ENCODE assay signal across 1 cellular context in genomic region chr3:185594073-185594472, GRCh38.
A peak's percentile ranks its signal among the peaks of the same experiment; 100 is the strongest.
TF ChIP-seq lines count a peak whose summit lies in the region.

No MANE protein-coding gene starts in this region.

TF ChIP-seq in HepG2, 621 proteins besides CTCF, POLR2A, EP300 and RAD21 (continued from another document):
- no peak for TF ChIP-seq ZNF362 (CRISPR knock-in tag; IDR thresholded peaks at IDR 0.05; ENCODE audit: borderline replicate concordance)
- no peak for TF ChIP-seq SIN3B (IDR thresholded peaks at IDR 0.05; ENCODE audit: low read length)
- no peak for TF ChIP-seq CHD2 (IDR thresholded peaks at IDR 0.05; ENCODE audit: low read depth, low read length)
- TF ChIP-seq, protein P1, sequence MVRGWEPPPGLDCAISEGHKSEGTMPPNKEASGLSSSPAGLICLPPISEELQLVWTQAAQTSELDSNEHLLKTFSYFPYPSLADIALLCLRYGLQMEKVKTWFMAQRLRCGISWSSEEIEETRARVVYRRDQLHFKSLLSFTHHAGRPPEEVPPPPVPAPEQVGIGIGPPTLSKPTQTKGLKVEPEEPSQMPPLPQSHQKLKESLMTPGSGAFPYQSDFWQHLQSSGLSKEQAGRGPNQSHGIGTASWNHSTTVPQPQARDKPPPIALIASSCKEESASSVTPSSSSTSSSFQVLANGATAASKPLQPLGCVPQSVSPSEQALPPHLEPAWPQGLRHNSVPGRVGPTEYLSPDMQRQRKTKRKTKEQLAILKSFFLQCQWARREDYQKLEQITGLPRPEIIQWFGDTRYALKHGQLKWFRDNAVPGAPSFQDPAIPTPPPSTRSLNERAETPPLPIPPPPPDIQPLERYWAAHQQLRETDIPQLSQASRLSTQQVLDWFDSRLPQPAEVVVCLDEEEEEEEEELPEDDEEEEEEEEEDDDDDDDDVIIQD (CRISPR knock-in tag; IDR thresholded peaks at IDR 0.05; ENCODE audit: low read depth): no peak
- peak; percentile 26; the same call in 1 of the 2 replicates for TF ChIP-seq CEBPB (IDR thresholded peaks at IDR 0.05; ENCODE audit: borderline replicate concordance, low read depth, low read length)
- TF ChIP-seq TOPORS (CRISPR knock-in tag; IDR thresholded peaks at IDR 0.05): no peak
